Comparison of ENCODE assay signal across 10 cellular contexts in the genomic region with DNA sequence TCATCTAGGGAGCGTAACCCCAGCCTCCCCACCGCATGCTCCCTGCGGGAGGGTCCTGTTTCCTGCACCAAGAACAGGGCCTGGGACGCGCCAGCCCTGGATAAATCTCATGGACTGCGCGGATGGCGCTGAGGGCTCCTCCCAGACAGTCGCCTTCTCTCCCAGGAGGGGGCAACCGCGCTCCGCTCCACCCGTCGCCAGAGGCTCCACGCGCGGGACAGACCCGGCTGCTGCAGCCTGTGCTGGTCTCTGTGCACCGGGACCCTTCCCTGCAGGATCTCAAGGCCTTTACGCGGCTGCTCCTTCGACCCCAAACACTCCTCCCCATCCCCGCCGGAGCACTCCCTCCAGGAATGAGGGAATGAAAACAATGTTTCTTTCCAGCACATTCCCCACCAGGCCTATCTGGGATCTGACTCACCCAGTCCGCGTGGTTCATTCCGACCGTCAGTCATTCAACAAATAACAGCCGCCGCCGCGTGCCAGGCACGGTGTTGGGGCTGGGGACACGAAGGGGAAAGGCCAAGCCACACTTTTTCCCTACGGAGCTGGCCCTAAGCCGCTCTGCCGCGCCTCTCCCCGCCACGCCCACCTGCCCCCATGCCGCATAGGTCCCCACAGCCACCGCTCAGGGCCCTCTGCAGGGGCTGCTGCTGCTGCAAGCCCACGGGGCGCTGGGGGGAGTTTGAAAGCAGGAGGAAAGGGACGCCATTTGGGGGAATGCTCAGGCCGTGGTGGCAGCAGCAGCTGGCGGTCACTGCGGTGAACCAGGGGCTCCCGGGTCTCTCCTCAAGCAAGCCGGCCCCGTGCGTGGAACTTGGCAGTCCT. TPM values are rescaled to one million over a fixed set of nuclear protein-coding genes. Genes with fewer than 3 reads are reported as not detected.
A peak's percentile ranks its signal among the peaks of the same experiment; 100 is the strongest.
DNase-seq lines count a peak whose midpoint lies in the region; ATAC-seq and TF ChIP-seq lines count a peak whose summit lies in the region.
"Had no signal": no experiment of that assay in that cellular context is flagged by ENCODE, and none has a peak within 500 bp of the region (broad histone marks: within the 10 kb centered on the region; RNA-seq: fewer than 3 reads in every experiment).

No MANE protein-coding gene starts in this region.

- H3K9me3 ChIP-seq in BLaER1 treated with 17β-estradiol and CSF1 and Interleukin-3, amounts not matched to agents 10 nM and 100 nM (replicated peaks in 1 of 11) = no peaks in the 10 kb centered on the region
- no peaks in the 10 kb centered on the region for H3K9me3 ChIP-seq in left ventricle myocardium inferior (replicated peaks)
- H3K9me3 ChIP-seq in HAP-1 = no peaks in the 10 kb centered on the region

- no peaks in the 10 kb centered on the region for H3K9me3 Mint-ChIP-seq in activated CD4-positive, alpha-beta memory T cell treated with anti-CD3 and anti-CD28 coated beads for 36 hours
- H3K9me3 Mint-ChIP-seq: stimulated activated memory B cell treated with anti-CD40 and anti-IgM and Interleukin-4, amounts not matched to agents 10 μg/mL and 1 μg/mL and 100 μg/mL, for 72 hours; T-helper 1 cell treated with Interleukin-12 subunit alpha and Interleukin-12 subunit beta and Interleukin-4 antibody, amounts not matched to agents 30 μg/mL and 1 μg/mL, for 36 hours had no signal

- in situ Hi-C loops in HAP-1 (cut with MboI; ENCODE audit: low sequenced_read_pairs) = loop anchor here (5.0 kb wide), 2 partner anchors 92 to 207 kb away; no protein-coding TSS in a partner anchor

- H3K27me3 ChIP-seq in BLaER1 treated with 17β-estradiol and CSF1 and Interleukin-3, amounts not matched to agents 10 nM and 100 nM = peaks cover 62 to 72% (median 66%) of the 10 kb centered on the region in 11 experiments
- H3K27me3 ChIP-seq in left ventricle myocardium inferior (ENCODE audit: low read depth) (peaks cover 81% of the 10 kb centered on the region), HAP-1 (ENCODE audit: low read depth) (no peaks in the 10 kb centered on the region)

- peak overlapping the region; percentile 71 to 99 (median 88) for H3K4me2 ChIP-seq in BLaER1 treated with 17β-estradiol and CSF1 and Interleukin-3, amounts not matched to agents 10 nM and 100 nM

- peak overlapping the region in 5 of 10 experiments; percentile 20 to 55 (median 31); a peak in 8 of 20 replicates for H3K4me3 ChIP-seq in BLaER1 treated with 17β-estradiol and CSF1 and Interleukin-3, amounts not matched to agents 10 nM and 100 nM
- peak overlapping the region; percentile 49 for H3K4me3 ChIP-seq in left ventricle myocardium inferior
- no peak overlapping the region for H3K4me3 ChIP-seq in HAP-1

- no peaks in the 10 kb centered on the region; a peak in 1 of 22 replicates for H4K20me1 ChIP-seq in BLaER1 treated with 17β-estradiol and CSF1 and Interleukin-3, amounts not matched to agents 10 nM and 100 nM

- TF ChIP-seq CTCF in left ventricle myocardium inferior (IDR thresholded peaks at IDR 0.05; ENCODE audit: borderline replicate concordance) = peak; percentile 50

- peaks cover 16% of the 10 kb centered on the region for H3K4me1 Mint-ChIP-seq in activated CD4-positive, alpha-beta memory T cell treated with anti-CD3 and anti-CD28 coated beads for 36 hours (ENCODE audit: low read depth)

- H3K27ac ChIP-seq in BLaER1 treated with 17β-estradiol and CSF1 and Interleukin-3, amounts not matched to agents 10 nM and 100 nM = peak overlapping the region in 7 of 11 experiments; percentile 8 to 76 (median 47); a peak in 11 of 22 replicates
- no peak overlapping the region for H3K27ac ChIP-seq in left ventricle myocardium inferior (replicated peaks)

- DNase-seq in activated T-cell treated with anti-CD3 and anti-CD28 coated beads, Interleukin-2, amount 50 U/mL, for 48 hours = peak; percentile 22 to 34
- DNase-seq in left ventricle myocardium inferior (peak; percentile 55), pons (ENCODE audit: low spot score) (peak; percentile 53), HPDE6-E6E7 (ENCODE audit: extremely low spot score) (no peak), HAP-1 (ENCODE audit: low spot score in 2 of 2) (no peak)
- DNase-seq in activated CD4-positive, alpha-beta memory T cell treated with anti-CD3 and anti-CD28 coated beads for 36 hours = no peak

- H3K9ac ChIP-seq in BLaER1 treated with 17β-estradiol and CSF1 and Interleukin-3, amounts not matched to agents 10 nM and 100 nM = peak overlapping the region in 6 of 11 experiments; percentile 25 to 65 (median 48); a peak in 11 of 22 replicates

- H3K36me3 ChIP-seq in BLaER1 treated with 17β-estradiol and CSF1 and Interleukin-3, amounts not matched to agents 10 nM and 100 nM = no peaks in the 10 kb centered on the region
- H3K36me3 ChIP-seq in left ventricle myocardium inferior = no peaks in the 10 kb centered on the region
- no peaks in the 10 kb centered on the region for H3K36me3 ChIP-seq in HAP-1 (replicated peaks)

- ATAC-seq in HG02884 (IDR thresholded peaks at IDR 0.05; ENCODE audit: unreplicated experiment) = no peak
- ATAC-seq: stimulated activated memory B cell treated with anti-CD40 and anti-IgM and Interleukin-4, amounts not matched to agents 10 μg/mL and 1 μg/mL and 100 μg/mL, for 72 hours had no signal

- POLR2A ChIA-PET in activated CD4-positive, alpha-beta memory T cell treated with anti-CD3 and anti-CD28 coated beads for 36 hours (lab: Charles Lee) = no interaction called here

- H3K36me3 Mint-ChIP-seq in activated CD4-positive, alpha-beta memory T cell treated with anti-CD3 and anti-CD28 coated beads for 36 hours = no peaks in the 10 kb centered on the region
- H3K36me3 Mint-ChIP-seq: stimulated activated memory B cell treated with anti-CD40 and anti-IgM and Interleukin-4, amounts not matched to agents 10 μg/mL and 1 μg/mL and 100 μg/mL, for 72 hours had no signal

- peaks cover 45 to 78% (median 68%) of the 10 kb centered on the region in 10 experiments for H3K4me1 ChIP-seq in BLaER1 treated with 17β-estradiol and CSF1 and Interleukin-3, amounts not matched to agents 10 nM and 100 nM
- peaks cover 46% of the 10 kb centered on the region for H3K4me1 ChIP-seq in left ventricle myocardium inferior
- H3K4me1 ChIP-seq in HAP-1 = peaks cover 7% of the 10 kb centered on the region

- CTCF ChIA-PET in activated CD4-positive, alpha-beta memory T cell treated with anti-CD3 and anti-CD28 coated beads for 36 hours (lab: Charles Lee) = interaction anchor here (0.6 to 3.9 kb wide), 7 partner anchors 19 to 209 kb away, joined by 3 to 59 read pairs (median 22); no protein-coding TSS in a partner anchor

- H3K27me3 Mint-ChIP-seq in activated CD4-positive, alpha-beta memory T cell treated with anti-CD3 and anti-CD28 coated beads for 36 hours = peaks cover 70% of the 10 kb centered on the region

- no peak overlapping the region for H3K27ac Mint-ChIP-seq in activated CD4-positive, alpha-beta memory T cell treated with anti-CD3 and anti-CD28 coated beads for 36 hours
- H3K27ac Mint-ChIP-seq: stimulated activated memory B cell treated with anti-CD40 and anti-IgM and Interleukin-4, amounts not matched to agents 10 μg/mL and 1 μg/mL and 100 μg/mL, for 72 hours; T-helper 1 cell treated with Interleukin-12 subunit alpha and Interleukin-12 subunit beta and Interleukin-4 antibody, amounts not matched to agents 30 μg/mL and 1 μg/mL, for 36 hours had no signal

- intact Hi-C loops in left ventricle myocardium inferior (cut with micrococcal nuclease) = no loop called here
- intact Hi-C loops in activated CD4-positive, alpha-beta memory T cell treated with anti-CD3 and anti-CD28 coated beads for 36 hours (cut with micrococcal nuclease) = loop anchor here (1.0 kb wide), 1 partner anchor 24 kb away; no protein-coding TSS in a partner anchor

- H3K4me3 Mint-ChIP-seq in activated CD4-positive, alpha-beta memory T cell treated with anti-CD3 and anti-CD28 coated beads for 36 hours = no peak overlapping the region
- H3K4me3 Mint-ChIP-seq: stimulated activated memory B cell treated with anti-CD40 and anti-IgM and Interleukin-4, amounts not matched to agents 10 μg/mL and 1 μg/mL and 100 μg/mL, for 72 hours; T-helper 1 cell treated with Interleukin-12 subunit alpha and Interleukin-12 subunit beta and Interleukin-4 antibody, amounts not matched to agents 30 μg/mL and 1 μg/mL, for 36 hours had no signal

RNA-seq across cellular contexts. Expression of a gene that starts 6.0 kb away (rescaled TPM):
- 0.55 TPM for total RNA-seq in left ventricle myocardium inferior
- total RNA-seq in activated CD4-positive, alpha-beta memory T cell treated with anti-CD3 and anti-CD28 coated beads for 36 hours = under 1 TPM; 0.05 to 0.07 TPM

RNA-seq across cellular contexts. Expression of a gene that starts 18.3 kb away (rescaled TPM):
- total RNA-seq in left ventricle myocardium inferior = 8.4 TPM
- under 1 TPM; 0.17 to 0.44 TPM for total RNA-seq in activated CD4-positive, alpha-beta memory T cell treated with anti-CD3 and anti-CD28 coated beads for 36 hours

Comparison
In these comparisons a context has a peak if more than half of its experiments do, and no peak if none do; other contexts are left out.
1. DNase-seq: peak in activated T-cell treated with anti-CD3 and anti-CD28 coated beads, Interleukin-2, amount 50 U/mL, for 48 hours (2 of 2), left ventricle myocardium inferior (single experiment) and pons (single experiment); none in activated CD4-positive, alpha-beta memory T cell treated with anti-CD3 and anti-CD28 coated beads for 36 hours (single experiment), HPDE6-E6E7 (single experiment) and HAP-1 (0 of 2).